1 cellular context compared by ENCODE assay signal in the genomic region with DNA sequence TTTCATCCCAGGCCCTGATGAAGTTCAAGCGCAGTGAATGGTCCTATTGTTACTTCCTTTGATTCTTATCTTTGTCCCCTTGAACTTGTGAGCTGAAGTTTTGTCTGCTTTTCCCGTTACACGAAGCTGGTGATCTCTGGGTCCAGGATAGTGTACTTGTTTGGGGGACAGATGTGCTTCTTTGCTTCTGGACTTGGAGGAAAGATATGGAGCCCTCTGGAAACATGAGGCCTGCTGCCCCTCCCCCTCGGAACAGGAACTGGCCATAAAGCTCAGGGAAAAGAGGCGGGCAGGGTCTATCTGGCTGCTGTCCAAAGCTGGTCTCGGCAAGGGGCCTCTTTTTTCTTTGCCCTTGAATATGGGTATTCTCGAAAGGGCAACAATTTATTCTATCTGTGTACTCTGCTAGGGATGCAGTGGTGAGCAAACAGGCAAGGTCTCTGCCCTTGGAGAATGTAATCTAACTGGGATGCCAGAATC.
TF ChIP-seq lines count a peak whose summit lies in the region.

No MANE protein-coding gene starts in this region.

TF ChIP-seq in H1, 55 proteins besides CTCF, POLR2A, EP300 and RAD21:
- no peak for TF ChIP-seq CTBP2 (IDR thresholded peaks at IDR 0.05; ENCODE audit: borderline replicate concordance, insufficient read depth, insufficient read length, low read length)
